In the genomic region with DNA sequence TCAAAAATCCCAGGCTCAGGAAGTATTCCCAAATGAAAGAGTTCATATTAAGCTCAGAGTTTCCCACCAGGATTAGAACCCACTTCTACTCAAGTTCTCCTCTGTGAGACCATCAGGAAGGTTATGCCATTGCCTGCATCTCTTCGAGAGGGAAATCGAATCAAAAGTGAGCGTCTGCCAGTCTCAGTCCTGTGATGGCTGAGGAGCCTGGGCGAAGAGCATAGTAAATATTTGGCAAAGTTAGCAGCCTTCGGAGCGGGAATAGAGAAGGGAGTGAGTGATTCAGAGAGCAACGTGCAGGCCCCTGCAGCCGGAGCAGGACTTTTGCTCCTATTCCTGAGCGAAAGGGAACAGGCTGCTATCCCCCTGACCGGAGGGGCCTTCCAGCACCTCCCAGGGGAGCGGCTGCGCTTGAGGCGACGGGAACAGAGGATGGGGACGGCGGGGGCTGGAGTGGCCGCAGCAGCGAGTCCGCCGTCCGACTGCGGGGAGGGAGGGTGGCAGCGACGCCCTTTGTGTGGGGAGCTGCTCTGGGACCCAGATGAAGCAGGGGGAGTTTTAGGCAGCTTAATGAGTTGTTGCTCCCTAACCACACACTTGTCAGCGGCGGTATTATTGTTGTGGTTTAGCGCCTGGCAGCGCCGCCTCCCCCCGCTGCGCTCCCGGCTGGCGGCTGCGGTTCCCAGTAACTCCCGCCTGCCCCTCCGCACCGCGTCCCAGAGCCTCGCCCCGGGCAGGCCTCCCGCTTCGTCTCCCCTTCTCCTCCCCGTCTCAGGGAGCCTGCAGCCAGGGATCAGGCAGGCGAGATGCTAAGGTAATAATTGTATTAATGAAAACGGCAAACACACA, we compare ENCODE assay signal across 8 cellular contexts. TPM values are rescaled to one million over a fixed set of nuclear protein-coding genes. Genes with fewer than 3 reads are reported as not detected.
DNase-seq lines count a peak whose midpoint lies in the region; ATAC-seq and TF ChIP-seq lines count a peak whose summit lies in the region.

No MANE protein-coding gene starts in this region.

- peak overlapping the region; percentile 58 for H3K4me3 Mint-ChIP-seq in activated naive CD4-positive, alpha-beta T cell treated with anti-CD3 and anti-CD28 coated beads for 36 hours

- CTCF ChIA-PET in activated naive CD4-positive, alpha-beta T cell treated with anti-CD3 and anti-CD28 coated beads for 36 hours (lab: Charles Lee), result interaction anchor here (1.1 kb wide), 1 partner anchor 49 kb away, joined by 3 read pairs; no protein-coding TSS in a partner anchor

- H3K9me3 ChIP-seq in iPS-20b (ENCODE audit: insufficient read depth, low read depth, low read length) (no peaks in the 10 kb centered on the region), smooth muscle cell (replicated peaks; ENCODE audit: low read depth) (no peaks in the 10 kb centered on the region)

- H3K4me3 ChIP-seq in iPS-20b (ENCODE audit: low read length) (peak overlapping the region; percentile 61), smooth muscle cell (peak overlapping the region; percentile 40)

- H3K4me1 Mint-ChIP-seq in activated naive CD4-positive, alpha-beta T cell treated with anti-CD3 and anti-CD28 coated beads for 36 hours (ENCODE audit: low read depth), result peaks cover 23% of the 10 kb centered on the region

- WGBS in smooth muscle cell (ENCODE audit: low lambda C conversion rate), result 4% methylated on average over 45 of the region's 45 CpGs

- no peaks in the 10 kb centered on the region for H3F3A ChIP-seq in smooth muscle cell (ENCODE audit: low read depth)

- H3K27ac Mint-ChIP-seq in activated naive CD4-positive, alpha-beta T cell treated with anti-CD3 and anti-CD28 coated beads for 36 hours, result no peak overlapping the region

- H3K27ac ChIP-seq in iPS-20b (ENCODE audit: low read length) (no peak overlapping the region), smooth muscle cell (ENCODE audit: low read depth) (no peak overlapping the region)

- H3K9ac ChIP-seq in iPS-20b (ENCODE audit: low read depth, low read length), result no peak overlapping the region
- H3K9ac ChIP-seq in smooth muscle cell (ENCODE audit: low read depth), result no peak overlapping the region

- intact Hi-C loops in activated naive CD4-positive, alpha-beta T cell treated with anti-CD3 and anti-CD28 coated beads for 36 hours (cut with micrococcal nuclease), result no loop called here

- TF ChIP-seq CTCF in smooth muscle cell (IDR thresholded peaks at IDR 0.05; ENCODE audit: borderline replicate concordance, insufficient read depth, poor library complexity, severe bottlenecking), result no peak

- H4K20me1 ChIP-seq in smooth muscle cell (ENCODE audit: low read depth), result no peaks in the 10 kb centered on the region

- H3K27me3 Mint-ChIP-seq in activated naive CD4-positive, alpha-beta T cell treated with anti-CD3 and anti-CD28 coated beads for 36 hours (ENCODE audit: low read depth), result peaks cover 26% of the 10 kb centered on the region

- peak overlapping the region; percentile 7 for H2AFZ ChIP-seq in smooth muscle cell (ENCODE audit: low read depth)

- no peaks in the 10 kb centered on the region for H3K79me2 ChIP-seq in smooth muscle cell (ENCODE audit: low read depth)

- H3K4me1 ChIP-seq in iPS-20b (ENCODE audit: insufficient read depth, low read length) (peaks cover 5% of the 10 kb centered on the region), smooth muscle cell (ENCODE audit: low read depth) (peaks cover 15% of the 10 kb centered on the region)

- no peaks in the 10 kb centered on the region for H3K36me3 Mint-ChIP-seq in activated naive CD4-positive, alpha-beta T cell treated with anti-CD3 and anti-CD28 coated beads for 36 hours (ENCODE audit: low read depth)

- H3K27me3 ChIP-seq in iPS-20b (ENCODE audit: insufficient read depth, low read length) (peaks cover 96% of the 10 kb centered on the region), smooth muscle cell (ENCODE audit: low read depth) (peaks cover 81% of the 10 kb centered on the region)

- peak overlapping the region; percentile 84 for H3K4me2 ChIP-seq in smooth muscle cell

- H3K9me3 Mint-ChIP-seq in activated naive CD4-positive, alpha-beta T cell treated with anti-CD3 and anti-CD28 coated beads for 36 hours, result no peaks in the 10 kb centered on the region

- no peaks in the 10 kb centered on the region for H3K36me3 ChIP-seq in iPS-20b (ENCODE audit: insufficient read depth, low read depth, low read length)
- no peaks in the 10 kb centered on the region for H3K36me3 ChIP-seq in smooth muscle cell (ENCODE audit: low read depth)

- no peak for ATAC-seq in GM21737 (IDR thresholded peaks at IDR 0.05; ENCODE audit: unreplicated experiment)

- DNase-seq in activated naive CD4-positive, alpha-beta T cell treated with anti-CD3 and anti-CD28 coated beads for 36 hours, result peak; percentile 54
- DNase-seq in activated naive CD4-positive, alpha-beta T cell treated with anti-CD3 and anti-CD28 coated beads, Interleukin-2, amount 50 U/mL, for 16 hours, result no peak
- DNase-seq in MV-4-11 (lab: John Stamatoyannopoulos, UW) (peak; percentile 52), astrocyte of the hippocampus (ENCODE audit: low read depth, low spot score) (peak; percentile 82), smooth muscle cell (lab: John Stamatoyannopoulos, UW; ENCODE audit: unreplicated experiment) (no peak)
- DNase-seq in NK-92 treated with Interleukin-12 subunit alpha and Interleukin-12 subunit beta, amount 100 ng/mL, for 24 hours (lab: John Stamatoyannopoulos, UW), result no peak

RNA-seq across cellular contexts. Expression of a gene that starts 21.7 kb away (rescaled TPM):
- total RNA-seq in activated naive CD4-positive, alpha-beta T cell treated with anti-CD3 and anti-CD28 coated beads for 36 hours, result 10 to 100 TPM; 10.3 to 10.8 TPM
- total RNA-seq in smooth muscle cell, result 1.2 TPM in 1 of 2 replicates, not detected in the other
- polyA plus RNA-seq in smooth muscle cell, result 2.0 and 2.8 TPM in 2 replicates

RNA-seq across cellular contexts. Expression of a gene that starts 34.0 kb away (rescaled TPM):
- under 1 TPM; 0.20 to 0.29 TPM for total RNA-seq in activated naive CD4-positive, alpha-beta T cell treated with anti-CD3 and anti-CD28 coated beads for 36 hours
- not detected in 2 replicates for total RNA-seq in smooth muscle cell
- polyA plus RNA-seq in smooth muscle cell, result not detected in 2 replicates

RNA-seq across cellular contexts. Expression of a gene that starts 44.1 kb away (rescaled TPM):
- 1 to 10 TPM; 1.0 to 1.2 TPM for total RNA-seq in activated naive CD4-positive, alpha-beta T cell treated with anti-CD3 and anti-CD28 coated beads for 36 hours
- 0.31 and 0.76 TPM in 2 replicates for total RNA-seq in smooth muscle cell
- polyA plus RNA-seq in smooth muscle cell, result 0.94 and 1.5 TPM in 2 replicates

RNA-seq across cellular contexts. Expression of a gene that starts 44.3 kb away (rescaled TPM):
- 1 to 10 TPM; 3.9 to 5.1 TPM for total RNA-seq in activated naive CD4-positive, alpha-beta T cell treated with anti-CD3 and anti-CD28 coated beads for 36 hours
- 6.1 and 12.2 TPM in 2 replicates for total RNA-seq in smooth muscle cell
- polyA plus RNA-seq in smooth muscle cell, result 7.4 and 9.2 TPM in 2 replicates

RNA-seq across cellular contexts. Expression of a gene that starts 44.5 kb away (rescaled TPM):
- total RNA-seq in activated naive CD4-positive, alpha-beta T cell treated with anti-CD3 and anti-CD28 coated beads for 36 hours, result 10 to 100 TPM in 1 of 2 experiments, 1 to 10 TPM in 1; 7.8 to 10.8 TPM
- total RNA-seq in smooth muscle cell, result 12.5 and 14.1 TPM in 2 replicates
- 9.7 and 11.5 TPM in 2 replicates for polyA plus RNA-seq in smooth muscle cell

Comparison
In these comparisons a context has a peak if more than half of its experiments do, and no peak if none do; other contexts are left out.
1. DNase-seq: peak in activated naive CD4-positive, alpha-beta T cell treated with anti-CD3 and anti-CD28 coated beads for 36 hours (single experiment), MV-4-11 (single experiment) and astrocyte of the hippocampus (single experiment); none in activated naive CD4-positive, alpha-beta T cell treated with anti-CD3 and anti-CD28 coated beads, Interleukin-2, amount 50 U/mL, for 16 hours (single experiment), smooth muscle cell (single experiment) and NK-92 treated with Interleukin-12 subunit alpha and Interleukin-12 subunit beta, amount 100 ng/mL, for 24 hours (single experiment).